Comparison of ENCODE assay signal across 19 cellular contexts in the genomic region with DNA sequence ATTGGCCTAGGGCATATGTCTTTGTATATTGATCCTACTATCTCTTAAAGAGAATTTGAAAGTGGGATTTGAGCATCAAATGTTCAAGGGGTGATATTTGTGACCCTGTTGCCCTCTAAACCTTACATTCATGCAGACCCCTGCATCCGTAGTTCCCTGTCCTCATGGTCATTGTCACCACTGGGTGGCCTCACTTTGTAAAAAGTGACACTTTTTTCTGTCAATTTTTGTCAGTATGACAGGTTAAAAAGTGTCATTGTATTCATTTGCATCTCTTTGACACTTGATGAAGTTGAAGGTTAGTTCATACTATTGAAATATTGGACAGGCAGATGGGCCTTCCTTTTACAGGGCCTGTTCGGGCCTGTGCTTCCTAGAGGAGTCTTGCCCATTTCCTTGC. TPM values are rescaled to one million over a fixed set of nuclear protein-coding genes. Genes with fewer than 3 reads are reported as not detected.
DNase-seq lines count a peak whose midpoint lies in the region; TF ChIP-seq lines count a peak whose summit lies in the region.
"Had no signal": no experiment of that assay in that cellular context is flagged by ENCODE, and none has a peak within 500 bp of the region (broad histone marks: within the 10 kb centered on the region; RNA-seq: fewer than 3 reads in every experiment).

No MANE protein-coding gene starts in this region.

- no peak overlapping the region for H3K4me3 ChIP-seq in DOHH2 (ENCODE audit: low read length)
- no peak overlapping the region for H3K4me3 ChIP-seq in OCI-LY1 (ENCODE audit: low read depth, low read length, poor library complexity, severe bottlenecking)
- no peak overlapping the region for H3K4me3 ChIP-seq in osteoblast (ENCODE audit: insufficient read depth, low read length)
- H3K4me3 ChIP-seq in skeletal muscle tissue (ENCODE audit: low read length in 3 of 3), result no peak overlapping the region
- H3K4me3 ChIP-seq: BLaER1, GM23338 had no signal

- H3K9me3 ChIP-seq in DOHH2 (ENCODE audit: control insufficient read depth, insufficient read depth, low read length) (no peaks in the 10 kb centered on the region), OCI-LY1 (ENCODE audit: low read length) (no peaks in the 10 kb centered on the region), osteoblast (ENCODE audit: low read depth, low read length) (no peaks in the 10 kb centered on the region), skeletal muscle tissue (ENCODE audit: control insufficient read depth in 3 of 3, low read length in 3 of 3) (no peaks in the 10 kb centered on the region)
- H3K9me3 ChIP-seq: BLaER1 had no signal

- H3K9me2 ChIP-seq in DOHH2 (replicated peaks; ENCODE audit: control insufficient read depth, low read length), result no peaks in the 10 kb centered on the region
- H3K9me2 ChIP-seq in OCI-LY1 (ENCODE audit: low read depth, low read length), result no peaks in the 10 kb centered on the region

- H3K9ac ChIP-seq in OCI-LY1 (ENCODE audit: low read length) (no peak overlapping the region), skeletal muscle tissue (ENCODE audit: low read depth in 1 of 3, low read length in 3 of 3) (no peak overlapping the region)
- H3K9ac ChIP-seq: BLaER1 had no signal

- TF ChIP-seq CTCF in DOHH2 (IDR thresholded peaks at IDR 0.05; ENCODE audit: low read depth, low read length, poor library complexity, severe bottlenecking) (peak; percentile 38), OCI-LY1 (IDR thresholded peaks at IDR 0.05; ENCODE audit: low read length) (peak; percentile 16; the same call in 1 of the 2 replicates), osteoblast (IDR thresholded peaks at IDR 0.05; ENCODE audit: extremely low read depth, low read depth, low read length) (no peak)

- no peak overlapping the region for H3K27ac ChIP-seq in DOHH2 (ENCODE audit: low read depth, low read length)
- H3K27ac ChIP-seq in OCI-LY1 (ENCODE audit: low read depth, low read length, poor library complexity, severe bottlenecking), result no peak overlapping the region
- H3K27ac ChIP-seq in osteoblast (ENCODE audit: low read depth, low read length), result no peak overlapping the region
- H3K27ac ChIP-seq in skeletal muscle tissue (ENCODE audit: low read depth, low read length), result peak overlapping the region; percentile 67
- H3K27ac ChIP-seq: BLaER1, HL-60 had no signal

- DNase-seq in osteoblast (ENCODE audit: insufficient read length, low spot score, missing footprints) (peak; percentile 47), NCI-H748 (lab: John Stamatoyannopoulos, UW; ENCODE audit: unreplicated experiment) (no peak), iPS-NIHi11 (ENCODE audit: low spot score) (no peak), NCI-H226 (no peak)
- no peak for DNase-seq in activated CD4-positive, CD25-positive, alpha-beta regulatory T cell (lab: John Stamatoyannopoulos, UW)
- DNase-seq: 8988T; CD4-positive, alpha-beta memory T cell; DMS153; DMS79; GF-D8; HCEC 1CT had no signal

- H3K79me2 ChIP-seq in DOHH2 (ENCODE audit: control insufficient read depth, low read length), result no peaks in the 10 kb centered on the region
- H3K79me2 ChIP-seq in OCI-LY1 (ENCODE audit: insufficient read depth, low read length), result no peaks in the 10 kb centered on the region
- H3K79me2 ChIP-seq in osteoblast (ENCODE audit: insufficient read depth, low read length), result no peaks in the 10 kb centered on the region

- H3K27me3 ChIP-seq in DOHH2 (ENCODE audit: control insufficient read depth, low read length) (no peaks in the 10 kb centered on the region), OCI-LY1 (ENCODE audit: insufficient read depth, low read length) (no peaks in the 10 kb centered on the region), osteoblast (ENCODE audit: insufficient read depth, low read length) (no peaks in the 10 kb centered on the region), skeletal muscle tissue (ENCODE audit: control insufficient read depth in 3 of 3, insufficient read depth in 3 of 3, low read length in 3 of 3) (peaks cover 0 to 3% (median 0%) of the 10 kb centered on the region in 3 donors)
- H3K27me3 ChIP-seq: BLaER1 had no signal

- H3K4me2 ChIP-seq in DOHH2 (ENCODE audit: low read length) (no peak overlapping the region), OCI-LY1 (ENCODE audit: low read length) (no peak overlapping the region), osteoblast (ENCODE audit: insufficient read depth, low read length) (no peak overlapping the region)
- H3K4me2 ChIP-seq: BLaER1, GM23338 had no signal

- no peak overlapping the region for H2AFZ ChIP-seq in OCI-LY1 (ENCODE audit: low read length)
- H2AFZ ChIP-seq in osteoblast (ENCODE audit: low read length), result no peak overlapping the region
- H2AFZ ChIP-seq: GM23338 had no signal

- no peaks in the 10 kb centered on the region for H3K4me1 ChIP-seq in DOHH2 (ENCODE audit: control insufficient read depth, low read length)
- no peaks in the 10 kb centered on the region for H3K4me1 ChIP-seq in OCI-LY1 (ENCODE audit: insufficient read depth, low read length, severe bottlenecking)
- no peaks in the 10 kb centered on the region for H3K4me1 ChIP-seq in osteoblast (ENCODE audit: insufficient read depth, low read length)
- H3K4me1 ChIP-seq in skeletal muscle tissue (ENCODE audit: control insufficient read depth in 3 of 3, insufficient read depth in 3 of 3, low read length in 3 of 3), result peaks cover 34 to 45% (median 41%) of the 10 kb centered on the region in 3 donors

- H3F3A ChIP-seq in DOHH2 (ENCODE audit: control insufficient read depth, insufficient read depth) (no peaks in the 10 kb centered on the region), OCI-LY1 (ENCODE audit: insufficient read depth, low read length) (no peaks in the 10 kb centered on the region)

- H3K36me3 ChIP-seq in DOHH2 (ENCODE audit: control insufficient read depth, low read length), result no peaks in the 10 kb centered on the region
- H3K36me3 ChIP-seq in OCI-LY1 (ENCODE audit: insufficient read depth, low read length), result no peaks in the 10 kb centered on the region
- H3K36me3 ChIP-seq in osteoblast (ENCODE audit: insufficient read depth, low read length), result no peaks in the 10 kb centered on the region
- no peaks in the 10 kb centered on the region for H3K36me3 ChIP-seq in skeletal muscle tissue (ENCODE audit: control insufficient read depth in 3 of 3, insufficient read depth in 3 of 3, low read length in 3 of 3)
- H3K36me3 ChIP-seq: BLaER1 had no signal

- no peaks in the 10 kb centered on the region for H4K20me1 ChIP-seq in DOHH2 (ENCODE audit: control insufficient read depth, insufficient read depth, low read depth, low read length)
- no peaks in the 10 kb centered on the region for H4K20me1 ChIP-seq in OCI-LY1 (ENCODE audit: insufficient read depth, low read length)
- no peaks in the 10 kb centered on the region for H4K20me1 ChIP-seq in osteoblast (ENCODE audit: insufficient read depth, low read length)
- H4K20me1 ChIP-seq: BLaER1 had no signal

RNA-seq across cellular contexts. Expression of gene KLF15, which starts 12.3 kb away (rescaled TPM):
- 4.3 and 4.4 TPM in 2 replicates for total RNA-seq in osteoblast
- 2.6 TPM for total RNA-seq in skeletal muscle tissue

RNA-seq across cellular contexts. Expression of gene CFAP100, which starts 25.2 kb away (rescaled TPM):
- total RNA-seq in osteoblast (not detected in 2 replicates), skeletal muscle tissue (not detected)
- total RNA-seq: A673; CD4-positive, alpha-beta memory T cell; HT1080 had no signal
